21 cellular contexts compared by ENCODE assay signal in genomic region chr17:57337390-57337789, GRCh38.
DNase-seq lines count a peak whose midpoint lies in the region; ATAC-seq, FAIRE-seq and TF ChIP-seq lines count a peak whose summit lies in the region.
"Had no signal": no experiment of that assay in that cellular context is flagged by ENCODE, and none has a peak within 500 bp of the region (broad histone marks: within the 10 kb centered on the region; RNA-seq: fewer than 3 reads in every experiment).

No MANE protein-coding gene starts in this region.

- no peak overlapping the region for H3K4me2 ChIP-seq in HepG2 (ENCODE audit: low read depth, low read length)

- peak overlapping the region; percentile 58 for H3K27ac ChIP-seq in VCaP
- no peak overlapping the region for H3K27ac ChIP-seq in HepG2 (ENCODE audit: extremely low read length, insufficient read depth, low read length)
- H3K27ac ChIP-seq: lower lobe of right lung, neutrophil, upper lobe of left lung had no signal

- 96% methylated on average over 12 of the region's 12 CpGs for WGBS in HepG2 (ENCODE audit: low lambda C conversion rate)

- no peaks in the 10 kb centered on the region for H3K27me3 Mint-ChIP-seq in activated CD8-positive, alpha-beta memory T cell treated with anti-CD3 and anti-CD28 coated beads, Interleukin-2, amount 10 ng/mL, durations not matched to agents 7 days and 5 days
- H3K27me3 Mint-ChIP-seq in immature natural killer cell (ENCODE audit: low read depth in 3 of 3) (no peaks in the 10 kb centered on the region), Calu3 (ENCODE audit: unreplicated experiment) (no peaks in the 10 kb centered on the region)
- H3K27me3 Mint-ChIP-seq: activated naive CD8-positive, alpha-beta T cell; B cell had no signal

- peaks cover 12% of the 10 kb centered on the region for H3K4me1 ChIP-seq in HepG2 (ENCODE audit: insufficient read depth, low read length)
- H3K4me1 ChIP-seq: Caco-2, lower lobe of right lung, upper lobe of left lung had no signal

- no peak overlapping the region for H3K4me3 Mint-ChIP-seq in activated CD8-positive, alpha-beta memory T cell treated with anti-CD3 and anti-CD28 coated beads, Interleukin-2, amount 10 ng/mL, durations not matched to agents 7 days and 5 days
- H3K4me3 Mint-ChIP-seq in immature natural killer cell = no peak overlapping the region
- no peak overlapping the region for H3K4me3 Mint-ChIP-seq in Calu3 (ENCODE audit: low read depth, unreplicated experiment)
- H3K4me3 Mint-ChIP-seq: activated naive CD8-positive, alpha-beta T cell; activated T-helper 1 cell treated with anti-CD3 and anti-CD28 coated beads, Interleukin-12 subunit alpha, Interleukin-12 subunit beta, Interleukin-2, Interleukin-4 antibody, amounts not matched to agents 30 ng/mL and 10 ng/mL and 1 ng/mL, durations not matched to agents 14 hours and 24 hours and 36 hours; B cell had no signal

- DNase-seq in NCI-H2081 (lab: John Stamatoyannopoulos, UW) (peak; percentile 68 to 87), NCI-H2081 treated with DMSO at 0.1 percent for 48 hours (lab: John Stamatoyannopoulos, UW) (no peak), NCI-H1092 (lab: John Stamatoyannopoulos, UW) (peak; percentile 91), HepG2 (ENCODE audit: low spot score) (no peak), immature natural killer cell (no peak), Calu3 (no peak)
- no peak for DNase-seq in activated CD8-positive, alpha-beta memory T cell treated with anti-CD3 and anti-CD28 coated beads, Interleukin-2, amount 10 ng/mL, durations not matched to agents 7 days and 5 days
- DNase-seq: 8988T, Caco-2, Kasumi-1, lower lobe of right lung, NCI-H2227 treated with DMSO at 0.1 percent for 48 hours, upper lobe of left lung had no signal

- ATAC-seq in HepG2 = no peak
- ATAC-seq in activated CD8-positive, alpha-beta memory T cell treated with anti-CD3 and anti-CD28 coated beads, Interleukin-2, amount 10 ng/mL, durations not matched to agents 7 days and 5 days = no peak
- ATAC-seq: lower lobe of right lung had no signal

- TF ChIP-seq POLR2A in HepG2 (IDR thresholded peaks at IDR 0.05; ENCODE audit: insufficient read depth in 1 of 2, low read depth in 2 of 2, low read length in 2 of 2) = no peak

- no TSS peak for BruUV-seq in HepG2 (replicated peaks; lab: Mats Ljungman, UMichigan)
- no TSS peak for BruUV-seq in Calu3 (replicated peaks; lab: Mats Ljungman, UMichigan)

- peaks cover 6% of the 10 kb centered on the region for H3K36me3 Mint-ChIP-seq in activated CD8-positive, alpha-beta memory T cell treated with anti-CD3 and anti-CD28 coated beads, Interleukin-2, amount 10 ng/mL, durations not matched to agents 7 days and 5 days
- H3K36me3 Mint-ChIP-seq in immature natural killer cell (peaks cover 0 to 3% (median 0%) of the 10 kb centered on the region in 3 donors), Calu3 (ENCODE audit: insufficient read depth, unreplicated experiment) (no peaks in the 10 kb centered on the region)

- intact Hi-C loops in HepG2 (cut with micrococcal nuclease; ENCODE audit: unreplicated experiment) = loop anchor here (5.0 kb wide), 1 partner anchor 35 kb away; no protein-coding TSS in a partner anchor
- intact Hi-C loops in Calu3 (cut with micrococcal nuclease; ENCODE audit: unreplicated experiment) = no loop called here

- peaks cover 35% of the 10 kb centered on the region for H3K4me1 Mint-ChIP-seq in activated CD8-positive, alpha-beta memory T cell treated with anti-CD3 and anti-CD28 coated beads, Interleukin-2, amount 10 ng/mL, durations not matched to agents 7 days and 5 days
- H3K4me1 Mint-ChIP-seq in immature natural killer cell = peaks cover 18 to 26% of the 10 kb centered on the region in 2 donors
- H3K4me1 Mint-ChIP-seq in Calu3 (ENCODE audit: low read depth, unreplicated experiment) = no peaks in the 10 kb centered on the region

- no peaks in the 10 kb centered on the region for H3K9me3 ChIP-seq in HepG2 (ENCODE audit: low read length)
- H3K9me3 ChIP-seq: Caco-2, HAP-1, lower lobe of right lung, neutrophil, upper lobe of left lung had no signal

- CTCF ChIA-PET in HepG2 (lab: Yijun Ruan, JAX; ENCODE audit: low intra/inter-chr PET ratio, low total read pairs) (no interaction called here), Calu3 (lab: Charles Lee) (no interaction called here)
- CTCF ChIA-PET in activated CD8-positive, alpha-beta memory T cell treated with anti-CD3 and anti-CD28 coated beads, Interleukin-2, amount 10 ng/mL, durations not matched to agents 7 days and 5 days (lab: Charles Lee) = no interaction called here

- H3K27ac Mint-ChIP-seq in activated CD8-positive, alpha-beta memory T cell treated with anti-CD3 and anti-CD28 coated beads, Interleukin-2, amount 10 ng/mL, durations not matched to agents 7 days and 5 days = no peak overlapping the region
- H3K27ac Mint-ChIP-seq in immature natural killer cell = no peak overlapping the region
- no peak overlapping the region for H3K27ac Mint-ChIP-seq in Calu3 (ENCODE audit: unreplicated experiment)
- H3K27ac Mint-ChIP-seq: activated naive CD8-positive, alpha-beta T cell; activated T-helper 1 cell treated with anti-CD3 and anti-CD28 coated beads, Interleukin-12 subunit alpha, Interleukin-12 subunit beta, Interleukin-2, Interleukin-4 antibody, amounts not matched to agents 30 ng/mL and 10 ng/mL and 1 ng/mL, durations not matched to agents 14 hours and 24 hours and 36 hours; B cell had no signal

- H3K9ac ChIP-seq in HepG2 (ENCODE audit: insufficient read depth, low read depth, low read length) = no peak overlapping the region

- no peak for TF ChIP-seq EP300 in HepG2 (IDR thresholded peaks at IDR 0.05; ENCODE audit: low read depth in 2 of 2, low read length in 2 of 2)
- no peak for TF ChIP-seq EP300 in HepG2 (CRISPR knock-in tag; IDR thresholded peaks at IDR 0.05; ENCODE audit: borderline replicate concordance)

- H2AFZ ChIP-seq in HepG2 (ENCODE audit: low read length) = no peak overlapping the region

- H3K79me2 ChIP-seq in HepG2 (ENCODE audit: insufficient read depth, low read length) = peaks cover 29% of the 10 kb centered on the region

- no peak for FAIRE-seq in HepG2 (lab: Jason Lieb, UNC)
- FAIRE-seq: endothelial cell of umbilical vein, HTR-8/SVneo had no signal

- H3K36me3 ChIP-seq in HepG2 (replicated peaks in 1 of 2; ENCODE audit: control insufficient read depth in 1 of 2, insufficient read depth in 2 of 2, low read length in 2 of 2) = peaks cover 11 to 21% of the 10 kb centered on the region in 2 experiments
- H3K36me3 ChIP-seq: HAP-1, lower lobe of right lung, neutrophil, upper lobe of left lung had no signal

- in situ Hi-C loops in HepG2 (cut with HindIII; ENCODE audit: extremely low pct_ligation_motif_present, low pct_unique_long_range_greater_than_20kb) = no loop called here

- no peak overlapping the region for H3K4me3 ChIP-seq in HepG2 (replicated peaks in 1 of 3; ENCODE audit: insufficient read depth in 1 of 3, low read depth in 2 of 3, low read length in 3 of 3)
- H3K4me3 ChIP-seq: HAP-1, lower lobe of right lung, upper lobe of left lung had no signal

- POLR2A ChIA-PET in HepG2 (lab: Yijun Ruan, JAX) = no interaction called here

- H3K27me3 ChIP-seq in HepG2 (ENCODE audit: control insufficient read depth in 1 of 2, insufficient read depth in 2 of 2, low read length in 2 of 2) = no peaks in the 10 kb centered on the region
- H3K27me3 ChIP-seq: upper lobe of left lung had no signal

- no peak for TF ChIP-seq RAD21 in HepG2 (CRISPR knock-in tag; IDR thresholded peaks at IDR 0.05)

- TF ChIP-seq CTCF in VCaP (conservative IDR thresholded peaks at IDR 0.05) (no peak), HepG2 (CRISPR knock-in tag; IDR thresholded peaks at IDR 0.05) (no peak), Calu3 (IDR thresholded peaks at IDR 0.05; ENCODE audit: unreplicated experiment) (no peak)

- H4K20me1 ChIP-seq in HepG2 (ENCODE audit: insufficient read depth, low read length) = peaks cover 5% of the 10 kb centered on the region; the same call in 1 of the 2 replicates

- H3K9me3 Mint-ChIP-seq in activated CD8-positive, alpha-beta memory T cell treated with anti-CD3 and anti-CD28 coated beads, Interleukin-2, amount 10 ng/mL, durations not matched to agents 7 days and 5 days (ENCODE audit: low read depth) = no peaks in the 10 kb centered on the region
- H3K9me3 Mint-ChIP-seq in immature natural killer cell (no peaks in the 10 kb centered on the region), Calu3 (ENCODE audit: low read depth, unreplicated experiment) (no peaks in the 10 kb centered on the region)
- H3K9me3 Mint-ChIP-seq: activated T-helper 1 cell treated with anti-CD3 and anti-CD28 coated beads, Interleukin-12 subunit alpha, Interleukin-12 subunit beta, Interleukin-2, Interleukin-4 antibody, amounts not matched to agents 30 ng/mL and 10 ng/mL and 1 ng/mL, durations not matched to agents 14 hours and 24 hours and 36 hours had no signal

TF ChIP-seq in HepG2, 621 proteins besides CTCF, POLR2A, EP300 and RAD21:
- peak; percentile 39; the same call in 1 of the 2 replicates for TF ChIP-seq ZNF768 (CRISPR knock-in tag; IDR thresholded peaks at IDR 0.05)
- TF ChIP-seq RBM22 (optimal IDR thresholded peaks at IDR 0.05; ENCODE audit: low read length) = peak; percentile 40
- TF ChIP-seq SNAPC2 (CRISPR knock-in tag; IDR thresholded peaks at IDR 0.05) = no peak

Comparison
In these comparisons a context has a peak if more than half of its experiments do, and no peak if none do; other contexts are left out.
1. DNase-seq: peak in NCI-H2081 (2 of 2) and NCI-H1092 (single experiment); none in NCI-H2081 treated with DMSO at 0.1 percent for 48 hours (single experiment), HepG2 (single experiment), activated CD8-positive, alpha-beta memory T cell treated with anti-CD3 and anti-CD28 coated beads, Interleukin-2, amount 10 ng/mL, durations not matched to agents 7 days and 5 days (single experiment), immature natural killer cell (0 of 3) and Calu3 (single experiment).